ENCODE assay signal across 1 cellular context in the genomic region with DNA sequence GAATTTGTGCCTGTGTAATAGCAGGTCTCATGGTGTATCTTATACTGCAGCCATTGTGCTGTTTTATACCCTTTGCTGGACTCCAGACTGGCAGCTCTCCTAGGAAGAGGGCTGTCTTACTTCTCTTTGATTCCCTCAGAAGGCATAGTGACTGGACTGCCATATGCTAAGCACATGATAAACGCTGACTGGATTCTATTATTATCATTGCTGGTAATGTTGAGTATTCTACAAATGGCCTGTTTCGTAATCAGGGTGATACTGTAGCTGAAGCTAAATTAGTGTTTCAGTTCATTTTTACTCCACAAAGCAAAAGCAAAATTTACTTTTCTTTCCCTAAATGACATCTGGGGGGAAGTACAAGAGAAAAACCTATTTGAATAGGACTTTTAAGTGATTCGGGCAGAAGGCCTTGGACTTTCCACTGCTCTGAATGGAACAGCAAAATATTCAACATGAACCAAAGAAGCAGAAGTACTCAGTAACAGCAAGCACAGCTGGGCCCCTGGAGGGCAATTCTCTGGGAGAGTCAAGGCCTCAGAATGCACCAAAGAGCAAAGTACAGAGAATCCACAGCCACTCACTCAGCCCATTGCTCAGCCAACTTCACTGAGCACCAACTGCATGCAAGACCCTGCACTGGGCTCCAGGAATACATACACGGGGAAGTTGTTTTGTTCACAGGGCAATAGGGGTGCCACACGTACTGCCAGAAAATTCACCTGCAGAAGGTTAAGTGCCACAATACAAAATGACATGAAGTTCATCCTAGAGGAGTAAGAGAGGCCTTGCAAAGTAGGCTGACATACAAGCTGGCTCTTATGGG.
TF ChIP-seq lines count a peak whose summit lies in the region.

No MANE protein-coding gene starts in this region.

TF ChIP-seq in GM12878, 131 proteins besides CTCF, POLR2A, EP300 and RAD21 (continued from another document and continues in another):
- TF ChIP-seq, protein P1, sequence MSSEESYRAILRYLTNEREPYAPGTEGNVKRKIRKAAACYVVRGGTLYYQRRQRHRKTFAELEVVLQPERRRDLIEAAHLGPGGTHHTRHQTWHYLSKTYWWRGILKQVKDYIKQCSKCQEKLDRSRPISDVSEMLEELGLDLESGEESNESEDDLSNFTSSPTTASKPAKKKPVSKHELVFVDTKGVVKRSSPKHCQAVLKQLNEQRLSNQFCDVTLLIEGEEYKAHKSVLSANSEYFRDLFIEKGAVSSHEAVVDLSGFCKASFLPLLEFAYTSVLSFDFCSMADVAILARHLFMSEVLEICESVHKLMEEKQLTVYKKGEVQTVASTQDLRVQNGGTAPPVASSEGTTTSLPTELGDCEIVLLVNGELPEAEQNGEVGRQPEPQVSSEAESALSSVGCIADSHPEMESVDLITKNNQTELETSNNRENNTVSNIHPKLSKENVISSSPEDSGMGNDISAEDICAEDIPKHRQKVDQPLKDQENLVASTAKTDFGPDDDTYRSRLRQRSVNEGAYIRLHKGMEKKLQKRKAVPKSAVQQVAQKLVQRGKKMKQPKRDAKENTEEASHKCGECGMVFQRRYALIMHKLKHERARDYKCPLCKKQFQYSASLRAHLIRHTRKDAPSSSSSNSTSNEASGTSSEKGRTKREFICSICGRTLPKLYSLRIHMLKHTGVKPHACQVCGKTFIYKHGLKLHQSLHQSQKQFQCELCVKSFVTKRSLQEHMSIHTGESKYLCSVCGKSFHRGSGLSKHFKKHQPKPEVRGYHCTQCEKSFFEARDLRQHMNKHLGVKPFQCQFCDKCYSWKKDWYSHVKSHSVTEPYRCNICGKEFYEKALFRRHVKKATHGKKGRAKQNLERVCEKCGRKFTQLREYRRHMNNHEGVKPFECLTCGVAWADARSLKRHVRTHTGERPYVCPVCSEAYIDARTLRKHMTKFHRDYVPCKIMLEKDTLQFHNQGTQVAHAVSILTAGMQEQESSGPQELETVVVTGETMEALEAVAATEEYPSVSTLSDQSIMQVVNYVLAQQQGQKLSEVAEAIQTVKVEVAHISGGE (CRISPR knock-in tag; IDR thresholded peaks at IDR 0.05), result no peak
- TF ChIP-seq MYB (IDR thresholded peaks at IDR 0.05; ENCODE audit: borderline replicate concordance, low read depth, low read length), result no peak
- TF ChIP-seq, protein P2, sequence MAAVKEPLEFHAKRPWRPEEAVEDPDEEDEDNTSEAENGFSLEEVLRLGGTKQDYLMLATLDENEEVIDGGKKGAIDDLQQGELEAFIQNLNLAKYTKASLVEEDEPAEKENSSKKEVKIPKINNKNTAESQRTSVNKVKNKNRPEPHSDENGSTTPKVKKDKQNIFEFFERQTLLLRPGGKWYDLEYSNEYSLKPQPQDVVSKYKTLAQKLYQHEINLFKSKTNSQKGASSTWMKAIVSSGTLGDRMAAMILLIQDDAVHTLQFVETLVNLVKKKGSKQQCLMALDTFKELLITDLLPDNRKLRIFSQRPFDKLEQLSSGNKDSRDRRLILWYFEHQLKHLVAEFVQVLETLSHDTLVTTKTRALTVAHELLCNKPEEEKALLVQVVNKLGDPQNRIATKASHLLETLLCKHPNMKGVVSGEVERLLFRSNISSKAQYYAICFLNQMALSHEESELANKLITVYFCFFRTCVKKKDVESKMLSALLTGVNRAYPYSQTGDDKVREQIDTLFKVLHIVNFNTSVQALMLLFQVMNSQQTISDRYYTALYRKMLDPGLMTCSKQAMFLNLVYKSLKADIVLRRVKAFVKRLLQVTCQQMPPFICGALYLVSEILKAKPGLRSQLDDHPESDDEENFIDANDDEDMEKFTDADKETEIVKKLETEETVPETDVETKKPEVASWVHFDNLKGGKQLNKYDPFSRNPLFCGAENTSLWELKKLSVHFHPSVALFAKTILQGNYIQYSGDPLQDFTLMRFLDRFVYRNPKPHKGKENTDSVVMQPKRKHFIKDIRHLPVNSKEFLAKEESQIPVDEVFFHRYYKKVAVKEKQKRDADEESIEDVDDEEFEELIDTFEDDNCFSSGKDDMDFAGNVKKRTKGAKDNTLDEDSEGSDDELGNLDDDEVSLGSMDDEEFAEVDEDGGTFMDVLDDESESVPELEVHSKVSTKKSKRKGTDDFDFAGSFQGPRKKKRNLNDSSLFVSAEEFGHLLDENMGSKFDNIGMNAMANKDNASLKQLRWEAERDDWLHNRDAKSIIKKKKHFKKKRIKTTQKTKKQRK (IDR thresholded peaks at IDR 0.05; ENCODE audit: low read depth, low read length), result no peak
- TF ChIP-seq, protein P3, sequence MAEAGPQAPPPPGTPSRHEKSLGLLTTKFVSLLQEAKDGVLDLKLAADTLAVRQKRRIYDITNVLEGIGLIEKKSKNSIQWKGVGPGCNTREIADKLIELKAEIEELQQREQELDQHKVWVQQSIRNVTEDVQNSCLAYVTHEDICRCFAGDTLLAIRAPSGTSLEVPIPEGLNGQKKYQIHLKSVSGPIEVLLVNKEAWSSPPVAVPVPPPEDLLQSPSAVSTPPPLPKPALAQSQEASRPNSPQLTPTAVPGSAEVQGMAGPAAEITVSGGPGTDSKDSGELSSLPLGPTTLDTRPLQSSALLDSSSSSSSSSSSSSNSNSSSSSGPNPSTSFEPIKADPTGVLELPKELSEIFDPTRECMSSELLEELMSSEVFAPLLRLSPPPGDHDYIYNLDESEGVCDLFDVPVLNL (IDR thresholded peaks at IDR 0.05; ENCODE audit: low read depth, low read length), result no peak
- no peak for TF ChIP-seq SREBF1 (IDR thresholded peaks at IDR 0.05; ENCODE audit: low read length)
- TF ChIP-seq, protein P4, sequence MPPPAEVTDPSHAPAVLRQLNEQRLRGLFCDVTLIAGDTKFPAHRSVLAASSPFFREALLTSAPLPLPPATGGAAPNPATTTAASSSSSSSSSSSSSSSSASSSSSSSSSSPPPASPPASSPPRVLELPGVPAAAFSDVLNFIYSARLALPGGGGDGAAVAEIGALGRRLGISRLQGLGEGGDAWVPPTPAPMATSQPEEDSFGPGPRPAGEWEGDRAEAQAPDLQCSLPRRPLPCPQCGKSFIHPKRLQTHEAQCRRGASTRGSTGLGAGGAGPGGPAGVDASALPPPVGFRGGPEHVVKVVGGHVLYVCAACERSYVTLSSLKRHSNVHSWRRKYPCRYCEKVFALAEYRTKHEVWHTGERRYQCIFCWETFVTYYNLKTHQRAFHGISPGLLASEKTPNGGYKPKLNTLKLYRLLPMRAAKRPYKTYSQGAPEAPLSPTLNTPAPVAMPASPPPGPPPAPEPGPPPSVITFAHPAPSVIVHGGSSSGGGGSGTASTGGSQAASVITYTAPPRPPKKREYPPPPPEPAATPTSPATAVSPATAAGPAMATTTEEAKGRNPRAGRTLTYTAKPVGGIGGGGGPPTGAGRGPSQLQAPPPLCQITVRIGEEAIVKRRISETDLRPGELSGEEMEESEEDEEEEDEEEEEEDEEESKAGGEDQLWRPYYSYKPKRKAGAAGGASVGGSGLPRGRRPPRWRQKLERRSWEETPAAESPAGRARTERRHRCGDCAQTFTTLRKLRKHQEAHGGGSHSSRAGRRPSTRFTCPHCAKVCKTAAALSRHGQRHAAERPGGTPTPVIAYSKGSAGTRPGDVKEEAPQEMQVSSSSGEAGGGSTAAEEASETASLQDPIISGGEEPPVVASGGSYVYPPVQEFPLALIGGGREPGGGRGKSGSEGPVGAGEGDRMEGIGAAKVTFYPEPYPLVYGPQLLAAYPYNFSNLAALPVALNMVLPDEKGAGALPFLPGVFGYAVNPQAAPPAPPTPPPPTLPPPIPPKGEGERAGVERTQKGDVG (CRISPR knock-in tag; IDR thresholded peaks at IDR 0.05), result no peak
- TF ChIP-seq YBX1 (IDR thresholded peaks at IDR 0.05), result no peak
- TF ChIP-seq, protein P5, sequence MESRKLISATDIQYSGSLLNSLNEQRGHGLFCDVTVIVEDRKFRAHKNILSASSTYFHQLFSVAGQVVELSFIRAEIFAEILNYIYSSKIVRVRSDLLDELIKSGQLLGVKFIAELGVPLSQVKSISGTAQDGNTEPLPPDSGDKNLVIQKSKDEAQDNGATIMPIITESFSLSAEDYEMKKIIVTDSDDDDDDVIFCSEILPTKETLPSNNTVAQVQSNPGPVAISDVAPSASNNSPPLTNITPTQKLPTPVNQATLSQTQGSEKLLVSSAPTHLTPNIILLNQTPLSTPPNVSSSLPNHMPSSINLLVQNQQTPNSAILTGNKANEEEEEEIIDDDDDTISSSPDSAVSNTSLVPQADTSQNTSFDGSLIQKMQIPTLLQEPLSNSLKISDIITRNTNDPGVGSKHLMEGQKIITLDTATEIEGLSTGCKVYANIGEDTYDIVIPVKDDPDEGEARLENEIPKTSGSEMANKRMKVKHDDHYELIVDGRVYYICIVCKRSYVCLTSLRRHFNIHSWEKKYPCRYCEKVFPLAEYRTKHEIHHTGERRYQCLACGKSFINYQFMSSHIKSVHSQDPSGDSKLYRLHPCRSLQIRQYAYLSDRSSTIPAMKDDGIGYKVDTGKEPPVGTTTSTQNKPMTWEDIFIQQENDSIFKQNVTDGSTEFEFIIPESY (IDR thresholded peaks at IDR 0.05), result no peak
- TF ChIP-seq BRCA1 (IDR thresholded peaks at IDR 0.05; ENCODE audit: low read depth, low read length), result no peak
- TF ChIP-seq HCFC1 (IDR thresholded peaks at IDR 0.05; ENCODE audit: low read length), result no peak
- TF ChIP-seq EED (IDR thresholded peaks at IDR 0.05; ENCODE audit: low read depth), result peak; percentile 78
- peak; percentile 80 for TF ChIP-seq CREB1 (IDR thresholded peaks at IDR 0.05; ENCODE audit: low read depth)
- peak; percentile 72 for TF ChIP-seq RUNX3 (IDR thresholded peaks at IDR 0.05; ENCODE audit: low read length)
- no peak for TF ChIP-seq SP1 (IDR thresholded peaks at IDR 0.05; ENCODE audit: low read depth, low read length)
- TF ChIP-seq BMI1 (IDR thresholded peaks at IDR 0.05; ENCODE audit: borderline replicate concordance), result no peak
- no peak for TF ChIP-seq HDAC2 (IDR thresholded peaks at IDR 0.05)
- peak; percentile 86 for TF ChIP-seq SMARCA5 (IDR thresholded peaks at IDR 0.05)
- TF ChIP-seq, protein P6, sequence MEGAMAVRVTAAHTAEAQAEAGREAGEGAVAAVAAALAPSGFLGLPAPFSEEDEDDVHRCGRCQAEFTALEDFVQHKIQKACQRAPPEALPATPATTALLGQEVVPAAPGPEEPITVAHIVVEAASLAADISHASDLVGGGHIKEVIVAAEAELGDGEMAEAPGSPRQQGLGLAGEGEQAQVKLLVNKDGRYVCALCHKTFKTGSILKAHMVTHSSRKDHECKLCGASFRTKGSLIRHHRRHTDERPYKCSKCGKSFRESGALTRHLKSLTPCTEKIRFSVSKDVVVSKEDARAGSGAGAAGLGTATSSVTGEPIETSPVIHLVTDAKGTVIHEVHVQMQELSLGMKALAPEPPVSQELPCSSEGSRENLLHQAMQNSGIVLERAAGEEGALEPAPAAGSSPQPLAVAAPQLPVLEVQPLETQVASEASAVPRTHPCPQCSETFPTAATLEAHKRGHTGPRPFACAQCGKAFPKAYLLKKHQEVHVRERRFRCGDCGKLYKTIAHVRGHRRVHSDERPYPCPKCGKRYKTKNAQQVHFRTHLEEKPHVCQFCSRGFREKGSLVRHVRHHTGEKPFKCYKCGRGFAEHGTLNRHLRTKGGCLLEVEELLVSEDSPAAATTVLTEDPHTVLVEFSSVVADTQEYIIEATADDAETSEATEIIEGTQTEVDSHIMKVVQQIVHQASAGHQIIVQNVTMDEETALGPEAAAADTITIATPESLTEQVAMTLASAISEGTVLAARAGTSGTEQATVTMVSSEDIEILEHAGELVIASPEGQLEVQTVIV (IDR thresholded peaks at IDR 0.05; ENCODE audit: borderline replicate concordance, partially characterized antibody), result no peak
- TF ChIP-seq FOXK2 (IDR thresholded peaks at IDR 0.05), result no peak
- TF ChIP-seq, protein P7, sequence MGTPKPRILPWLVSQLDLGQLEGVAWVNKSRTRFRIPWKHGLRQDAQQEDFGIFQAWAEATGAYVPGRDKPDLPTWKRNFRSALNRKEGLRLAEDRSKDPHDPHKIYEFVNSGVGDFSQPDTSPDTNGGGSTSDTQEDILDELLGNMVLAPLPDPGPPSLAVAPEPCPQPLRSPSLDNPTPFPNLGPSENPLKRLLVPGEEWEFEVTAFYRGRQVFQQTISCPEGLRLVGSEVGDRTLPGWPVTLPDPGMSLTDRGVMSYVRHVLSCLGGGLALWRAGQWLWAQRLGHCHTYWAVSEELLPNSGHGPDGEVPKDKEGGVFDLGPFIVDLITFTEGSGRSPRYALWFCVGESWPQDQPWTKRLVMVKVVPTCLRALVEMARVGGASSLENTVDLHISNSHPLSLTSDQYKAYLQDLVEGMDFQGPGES (IDR thresholded peaks at IDR 0.05), result no peak
- TF ChIP-seq ESRRA (IDR thresholded peaks at IDR 0.05; ENCODE audit: low read length), result no peak
- TF ChIP-seq RBBP5 (conservative IDR thresholded peaks at IDR 0.05), result no peak
- TF ChIP-seq IKZF2 (IDR thresholded peaks at IDR 0.05), result peak; percentile 87 to 93
- peak in 1 of 2 experiments; percentile 78; a peak in 2 of 4 replicates for TF ChIP-seq ETV6 (conservative IDR thresholded peaks at IDR 0.05 in 1 of 2, IDR thresholded peaks at IDR 0.05 in 1 of 2; ENCODE audit: borderline replicate concordance in 1 of 2, low read depth in 1 of 2)
- no peak for TF ChIP-seq FOS (IDR thresholded peaks at IDR 0.05; ENCODE audit: borderline replicate concordance, extremely low read depth, insufficient read length)
- TF ChIP-seq SREBF2 (IDR thresholded peaks at IDR 0.05; ENCODE audit: low read length), result no peak
- TF ChIP-seq, protein P8, sequence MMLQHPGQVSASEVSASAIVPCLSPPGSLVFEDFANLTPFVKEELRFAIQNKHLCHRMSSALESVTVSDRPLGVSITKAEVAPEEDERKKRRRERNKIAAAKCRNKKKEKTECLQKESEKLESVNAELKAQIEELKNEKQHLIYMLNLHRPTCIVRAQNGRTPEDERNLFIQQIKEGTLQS (IDR thresholded peaks at IDR 0.05; ENCODE audit: borderline replicate concordance, extremely low read depth, low read depth, low read length), result no peak
- no peak for TF ChIP-seq RB1 (IDR thresholded peaks at IDR 0.05; ENCODE audit: borderline replicate concordance)
- TF ChIP-seq, protein P9, sequence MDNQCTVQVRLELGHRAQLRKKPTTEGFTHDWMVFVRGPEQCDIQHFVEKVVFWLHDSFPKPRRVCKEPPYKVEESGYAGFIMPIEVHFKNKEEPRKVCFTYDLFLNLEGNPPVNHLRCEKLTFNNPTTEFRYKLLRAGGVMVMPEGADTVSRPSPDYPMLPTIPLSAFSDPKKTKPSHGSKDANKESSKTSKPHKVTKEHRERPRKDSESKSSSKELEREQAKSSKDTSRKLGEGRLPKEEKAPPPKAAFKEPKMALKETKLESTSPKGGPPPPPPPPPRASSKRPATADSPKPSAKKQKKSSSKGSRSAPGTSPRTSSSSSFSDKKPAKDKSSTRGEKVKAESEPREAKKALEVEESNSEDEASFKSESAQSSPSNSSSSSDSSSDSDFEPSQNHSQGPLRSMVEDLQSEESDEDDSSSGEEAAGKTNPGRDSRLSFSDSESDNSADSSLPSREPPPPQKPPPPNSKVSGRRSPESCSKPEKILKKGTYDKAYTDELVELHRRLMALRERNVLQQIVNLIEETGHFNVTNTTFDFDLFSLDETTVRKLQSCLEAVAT (IDR thresholded peaks at IDR 0.05), result peak; percentile 43; the same call in 1 of the 2 replicates
- TF ChIP-seq KAT2A (conservative IDR thresholded peaks at IDR 0.05; ENCODE audit: control insufficient read depth, low read depth, low read length), result no peak
- TF ChIP-seq, protein P10, sequence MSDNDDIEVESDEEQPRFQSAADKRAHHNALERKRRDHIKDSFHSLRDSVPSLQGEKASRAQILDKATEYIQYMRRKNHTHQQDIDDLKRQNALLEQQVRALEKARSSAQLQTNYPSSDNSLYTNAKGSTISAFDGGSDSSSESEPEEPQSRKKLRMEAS (IDR thresholded peaks at IDR 0.05; ENCODE audit: low read depth, low read length), result no peak; the same call in 1 of the 2 replicates
